16 cellular contexts compared by ENCODE assay signal in the genomic region with DNA sequence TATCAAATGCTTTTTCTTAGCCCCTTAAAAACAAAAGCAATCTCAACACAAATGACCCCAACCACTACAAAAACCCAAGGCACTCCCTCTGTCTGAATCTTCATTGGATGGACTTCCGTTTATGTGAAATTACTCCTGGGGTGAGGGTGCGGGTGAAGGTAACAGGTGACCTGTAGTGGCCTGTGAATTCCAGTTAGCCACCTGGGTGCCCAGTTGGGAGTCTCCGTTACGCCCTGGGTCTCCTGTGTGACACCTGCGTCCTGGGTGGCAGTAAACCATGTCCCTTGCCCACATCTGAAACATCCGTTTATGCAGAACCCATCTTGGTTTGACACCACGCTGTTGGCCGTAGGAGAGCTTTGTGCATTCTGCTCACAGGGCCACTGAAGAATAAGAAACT.
DNase-seq lines count a peak whose midpoint lies in the region; ATAC-seq and TF ChIP-seq lines count a peak whose summit lies in the region.
"Had no signal": no experiment of that assay in that cellular context is flagged by ENCODE, and none has a peak within 500 bp of the region (broad histone marks: within the 10 kb centered on the region; RNA-seq: fewer than 3 reads in every experiment).

No MANE protein-coding gene starts in this region.

- H3K27me3 Mint-ChIP-seq in T-cell, result peaks cover 0 to 3% of the 10 kb centered on the region in 2 donors
- peaks cover 0 to 5% (median 0%) of the 10 kb centered on the region in 5 donors for H3K27me3 Mint-ChIP-seq in naive thymus-derived CD4-positive, alpha-beta T cell
- peaks cover 22% of the 10 kb centered on the region for H3K27me3 Mint-ChIP-seq in type B pancreatic cell

- no peak for TF ChIP-seq CTCF in cardiac muscle cell (IDR thresholded peaks at IDR 0.05; ENCODE audit: low read depth, low read length)
- no peak for TF ChIP-seq CTCF in heart left ventricle (IDR thresholded peaks at IDR 0.05)
- TF ChIP-seq CTCF in type B pancreatic cell (conservative IDR thresholded peaks at IDR 0.05), result no peak
- no peak for TF ChIP-seq CTCF in transverse colon (IDR thresholded peaks at IDR 0.05)

- H3K9me3 Mint-ChIP-seq in T-cell (no peaks in the 10 kb centered on the region), type B pancreatic cell (no peaks in the 10 kb centered on the region)
- peaks cover 0 to 7% (median 0%) of the 10 kb centered on the region in 11 donors for H3K9me3 Mint-ChIP-seq in naive thymus-derived CD4-positive, alpha-beta T cell

- no peak for DNase-seq in cardiac muscle cell (ENCODE audit: low read depth in 1 of 2, low spot score in 1 of 2)
- DNase-seq in heart left ventricle, result no peak
- DNase-seq in T-cell, result no peak
- DNase-seq in naive thymus-derived CD4-positive, alpha-beta T cell, result no peak
- no peak for DNase-seq in type B pancreatic cell (ENCODE audit: extremely low spot score, unreplicated experiment)
- no peak for DNase-seq in transverse colon
- no peak for DNase-seq in NCI-H187 (lab: John Stamatoyannopoulos, UW)
- DNase-seq in activated gamma-delta T cell (lab: John Stamatoyannopoulos, UW), result no peak
- DNase-seq: DMS79, KG1, NCI-H1436 treated with DMSO at 0.1 percent for 48 hours, NCI-H2081 treated with DMSO at 0.1 percent for 48 hours, NCI-H446, NCI-H526, Right ventricle myocardium superior had no signal

- H3K4me3 ChIP-seq in cardiac muscle cell (no peak overlapping the region), heart left ventricle (no peak overlapping the region), transverse colon (no peak overlapping the region)
- H3K4me3 ChIP-seq in naive thymus-derived CD4-positive, alpha-beta T cell (ENCODE audit: low read length), result no peak overlapping the region

- H3K27ac Mint-ChIP-seq in T-cell (peak overlapping the region; percentile 41 to 82), type B pancreatic cell (peak overlapping the region; percentile 93)
- H3K27ac Mint-ChIP-seq in naive thymus-derived CD4-positive, alpha-beta T cell, result peak overlapping the region in 6 of 9 donors; percentile 23 to 82 (median 60)

- no peaks in the 10 kb centered on the region for H3K36me3 Mint-ChIP-seq in T-cell
- H3K36me3 Mint-ChIP-seq in naive thymus-derived CD4-positive, alpha-beta T cell, result no peaks in the 10 kb centered on the region
- no peaks in the 10 kb centered on the region for H3K36me3 Mint-ChIP-seq in type B pancreatic cell

- no peaks in the 10 kb centered on the region for H3K36me3 ChIP-seq in cardiac muscle cell
- no peaks in the 10 kb centered on the region for H3K36me3 ChIP-seq in heart left ventricle
- H3K36me3 ChIP-seq in naive thymus-derived CD4-positive, alpha-beta T cell (ENCODE audit: control insufficient read depth in 2 of 3, insufficient read depth in 3 of 3, low read length in 3 of 3), result no peaks in the 10 kb centered on the region
- no peaks in the 10 kb centered on the region for H3K36me3 ChIP-seq in transverse colon

- peak overlapping the region; percentile 51 for H3K27ac ChIP-seq in cardiac muscle cell
- H3K27ac ChIP-seq in heart left ventricle, result no peak overlapping the region
- no peak overlapping the region for H3K27ac ChIP-seq in naive thymus-derived CD4-positive, alpha-beta T cell (ENCODE audit: low read depth, low read length)
- no peak overlapping the region for H3K27ac ChIP-seq in transverse colon
- H3K27ac ChIP-seq: C4-2B had no signal

- H3K9me3 ChIP-seq in cardiac muscle cell (ENCODE audit: low read depth), result no peaks in the 10 kb centered on the region
- no peaks in the 10 kb centered on the region for H3K9me3 ChIP-seq in heart left ventricle
- H3K9me3 ChIP-seq in naive thymus-derived CD4-positive, alpha-beta T cell (ENCODE audit: control insufficient read depth in 2 of 3, low read length in 3 of 3), result no peaks in the 10 kb centered on the region
- no peaks in the 10 kb centered on the region for H3K9me3 ChIP-seq in transverse colon

- TF ChIP-seq EP300 in transverse colon (IDR thresholded peaks at IDR 0.05; ENCODE audit: low read depth), result no peak

- POLR2A ChIA-PET in T-cell (lab: Charles Lee), result interaction anchor here in 1 of 2 donors (0.6 kb wide), 1 partner anchor 631 kb away, joined by 6 read pairs; no protein-coding TSS in a partner anchor
- POLR2A ChIA-PET in naive thymus-derived CD4-positive, alpha-beta T cell (lab: Charles Lee), result no interaction called here

- CTCF ChIA-PET in T-cell (lab: Charles Lee), result interaction anchor here in 1 of 2 donors (1.0 kb wide), 1 partner anchor 29 kb away, joined by 3 read pairs; no protein-coding TSS in a partner anchor
- CTCF ChIA-PET in naive thymus-derived CD4-positive, alpha-beta T cell (lab: Charles Lee), result interaction anchor here (1.6 to 3.1 kb wide), 2 partner anchors 74 to 77 kb away, joined by 9 to 14 read pairs; no protein-coding TSS in a partner anchor

- WGBS in heart left ventricle, 4 donors, result 89 to 94% (median 93%) methylated on average over 8 of the region's 8 CpGs
- 90% methylated on average over 8 of the region's 8 CpGs; no CpG with 5 or more reads in 1 of the 2 donors for WGBS in transverse colon (ENCODE audit: low coverage in 1 of 2), 2 donors

- no peak for ATAC-seq in heart left ventricle
- no peak for ATAC-seq in T-cell (replicated peaks in 1 of 4)
- peak; percentile 3 for ATAC-seq in naive thymus-derived CD4-positive, alpha-beta T cell

- in situ Hi-C loops in transverse colon (cut with MboI; ENCODE audit: low pct_ligation_motif_present in 1 of 4, low pct_unique_long_range_greater_than_20kb in 1 of 4, low sequenced_read_pairs in 3 of 4), result no loop called here

- H3K27me3 ChIP-seq in cardiac muscle cell (no peaks in the 10 kb centered on the region), heart left ventricle (no peaks in the 10 kb centered on the region), transverse colon (no peaks in the 10 kb centered on the region)
- H3K27me3 ChIP-seq in naive thymus-derived CD4-positive, alpha-beta T cell (ENCODE audit: control insufficient read depth in 2 of 2, insufficient read depth in 2 of 2, low read length in 2 of 2), result no peaks in the 10 kb centered on the region

- intact Hi-C loops in heart left ventricle (cut with DNase I) (loop anchor here in 1 of 10 donors (10.0 kb wide), 1 partner anchor 865 kb away; no protein-coding TSS in a partner anchor), transverse colon (cut with DNase I; ENCODE audit: low total_unique reads) (no loop called here)
- intact Hi-C loops in naive thymus-derived CD4-positive, alpha-beta T cell (cut with micrococcal nuclease), result no loop called here

- H3K4me1 Mint-ChIP-seq in T-cell, result peaks cover 7 to 17% (median 15%) of the 10 kb centered on the region in 3 donors
- H3K4me1 Mint-ChIP-seq in naive thymus-derived CD4-positive, alpha-beta T cell, result peaks cover 8 to 21% (median 14%) of the 10 kb centered on the region in 7 donors
- peaks cover 30% of the 10 kb centered on the region for H3K4me1 Mint-ChIP-seq in type B pancreatic cell (ENCODE audit: unreplicated experiment)

- no peak for TF ChIP-seq POLR2A in heart left ventricle (IDR thresholded peaks at IDR 0.05)
- TF ChIP-seq POLR2A in transverse colon (IDR thresholded peaks at IDR 0.05), result no peak

- peaks cover 19% of the 10 kb centered on the region for H3K4me1 ChIP-seq in cardiac muscle cell (ENCODE audit: low read depth)
- H3K4me1 ChIP-seq in heart left ventricle, result peaks cover 0 to 8% (median 0%) of the 10 kb centered on the region in 12 donors
- H3K4me1 ChIP-seq in naive thymus-derived CD4-positive, alpha-beta T cell (ENCODE audit: control insufficient read depth in 2 of 2, insufficient read depth in 2 of 2, low read length in 2 of 2), result no peaks in the 10 kb centered on the region
- H3K4me1 ChIP-seq in transverse colon, result peaks cover 0 to 5% (median under 1%) of the 10 kb centered on the region in 4 donors

- H3K4me3 Mint-ChIP-seq in T-cell (no peak overlapping the region), type B pancreatic cell (peak overlapping the region; percentile 76)
- H3K4me3 Mint-ChIP-seq in naive thymus-derived CD4-positive, alpha-beta T cell, result no peak overlapping the region
